In the genomic region with DNA sequence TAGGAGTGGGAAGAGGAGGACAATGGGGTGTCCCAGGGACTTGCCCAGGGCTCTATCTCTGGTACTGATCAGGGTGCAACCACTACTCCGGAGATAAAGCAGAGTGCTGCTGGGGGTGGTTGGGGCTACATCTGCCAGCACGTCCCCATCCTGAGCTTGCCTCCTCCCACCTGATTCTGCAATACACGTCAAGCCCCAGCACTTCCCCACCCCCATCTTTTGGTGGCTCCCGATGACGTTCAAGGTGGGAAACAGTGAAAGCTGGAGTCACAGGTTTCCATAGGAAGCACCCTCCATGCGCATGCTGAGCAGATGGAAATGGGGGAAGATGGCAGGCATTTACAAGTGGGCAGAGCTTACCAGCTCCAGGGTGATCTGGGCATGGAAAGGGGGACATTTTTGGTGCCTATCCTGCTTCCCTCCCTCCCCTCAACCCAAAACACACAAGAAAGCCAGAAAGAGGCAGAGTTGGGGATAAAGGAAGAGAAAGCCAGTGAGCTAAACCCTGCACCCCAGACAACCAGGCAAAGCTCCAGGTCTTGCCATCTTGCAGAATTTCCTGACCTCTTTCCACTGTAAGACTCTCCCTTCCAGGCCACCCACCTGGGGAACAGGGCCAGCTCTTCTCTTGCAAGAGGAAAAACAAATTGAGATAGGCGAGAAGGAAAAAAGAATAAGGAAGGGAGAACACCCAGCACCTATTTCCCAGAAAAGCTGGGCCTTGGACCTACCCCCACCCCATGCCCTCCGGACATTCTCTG, we compare ENCODE assay signal across 26 cellular contexts. TPM values are rescaled to one million over a fixed set of nuclear protein-coding genes. Genes with fewer than 3 reads are reported as not detected.
"Had no signal": no experiment of that assay in that cellular context is flagged by ENCODE, and none has a peak within 500 bp of the region (broad histone marks: within the 10 kb centered on the region; RNA-seq: fewer than 3 reads in every experiment).

No MANE protein-coding gene starts in this region.

- H3K4me3 ChIP-seq: left lung, lower lobe of right lung, pancreas, psoas muscle, right atrium auricular region, right lobe of liver, smooth muscle cell, tibial nerve, uterus had no signal

- H3K9me3 Mint-ChIP-seq: immature natural killer cell; neural crest cell; stimulated activated naive B cell treated with anti-CD40 and anti-IgM and Interleukin-4, amounts not matched to agents 10 μg/mL and 1 μg/mL and 100 μg/mL, for 72 hours; type B pancreatic cell had no signal

- H3K27ac Mint-ChIP-seq: immature natural killer cell; nephron; stimulated activated naive B cell treated with anti-CD40 and anti-IgM and Interleukin-4, amounts not matched to agents 10 μg/mL and 1 μg/mL and 100 μg/mL, for 72 hours; type B pancreatic cell had no signal

- H3K27me3 ChIP-seq: right atrium auricular region, right lobe of liver, uterus had no signal

- H3K4me1 Mint-ChIP-seq: stimulated activated naive B cell treated with anti-CD40 and anti-IgM and Interleukin-4, amounts not matched to agents 10 μg/mL and 1 μg/mL and 100 μg/mL, for 72 hours had no signal

- H3K4me1 ChIP-seq: left lung, pancreas, psoas muscle, right lobe of liver, uterus had no signal

- DNase-seq: hippocampal formation; immature natural killer cell; kidney; left colon; left lung; lower lobe of right lung; mammary epithelial cell; mesenchymal stem cell; naive thymus-derived CD8-positive, alpha-beta T cell; psoas muscle; right lobe of liver; stimulated activated CD4-positive, alpha-beta T cell treated with anti-CD3 and anti-CD28 coated beads, Interleukin-1b, Interleukin-23, amount 100 ng/mL, for 48 hours; stimulated activated CD4-positive, alpha-beta T cell treated with anti-CD3 and anti-CD28 coated beads, Interleukin-2, amount 100 ng/mL, for 48 hours; stimulated activated CD4-positive, alpha-beta T cell treated with anti-CD3 and anti-CD28 coated beads, Interleukin-4, amount 100 ng/mL, for 4 hours; stimulated activated CD8-positive, alpha-beta memory T cell treated with anti-CD3 and anti-CD28 coated beads, Interleukin-4, amount 100 ng/mL, for 48 hours; stimulated activated naive B cell treated with anti-CD40 and anti-IgM and Interleukin-4, amounts not matched to agents 10 μg/mL and 1 μg/mL and 100 μg/mL, for 72 hours; stimulated activated naive CD8-positive, alpha-beta T cell treated with anti-CD3 and anti-CD28 coated beads, Interleukin-15, Interleukin-2, amounts not matched to agents 100 U/mL and 50 U/mL, for 24 hours; uterus had no signal

- H3K36me3 ChIP-seq: left lung, lower lobe of right lung, pancreas, right atrium auricular region, right lobe of liver, tibial nerve, uterus had no signal

- ATAC-seq: left colon; left lung; lower lobe of right lung; naive thymus-derived CD8-positive, alpha-beta T cell; pancreas; psoas muscle; right lobe of liver; stimulated activated naive B cell treated with anti-CD40 and anti-IgM and Interleukin-4, amounts not matched to agents 10 μg/mL and 1 μg/mL and 100 μg/mL, for 72 hours; stimulated activated naive CD8-positive, alpha-beta T cell treated with anti-CD3 and anti-CD28 coated beads, Interleukin-15, Interleukin-2, amounts not matched to agents 100 U/mL and 50 U/mL, for 24 hours had no signal

- H3K27ac ChIP-seq: left lung, lower lobe of right lung, pancreas, psoas muscle, right atrium auricular region, right lobe of liver, tibial nerve, uterus had no signal

- H3K36me3 Mint-ChIP-seq: naive thymus-derived CD8-positive, alpha-beta T cell; stimulated activated naive B cell treated with anti-CD40 and anti-IgM and Interleukin-4, amounts not matched to agents 10 μg/mL and 1 μg/mL and 100 μg/mL, for 72 hours; type B pancreatic cell had no signal

- H3K4me3 Mint-ChIP-seq: immature natural killer cell; naive thymus-derived CD8-positive, alpha-beta T cell; nephron; neural crest cell; stimulated activated naive B cell treated with anti-CD40 and anti-IgM and Interleukin-4, amounts not matched to agents 10 μg/mL and 1 μg/mL and 100 μg/mL, for 72 hours; type B pancreatic cell had no signal

- H3K9me3 ChIP-seq: left lung, lower lobe of right lung, pancreas, psoas muscle, right atrium auricular region, right lobe of liver, tibial nerve, uterus had no signal

RNA-seq across cellular contexts. Expression of a gene that starts 15.8 kb away (rescaled TPM):
- total RNA-seq: naive thymus-derived CD8-positive, alpha-beta T cell had no signal
- polyA plus RNA-seq: immature natural killer cell had no signal

RNA-seq across cellular contexts. Expression of a gene that starts 56.6 kb away (rescaled TPM):
- total RNA-seq: naive thymus-derived CD8-positive, alpha-beta T cell; right lobe of liver; skeletal muscle tissue had no signal
- polyA plus RNA-seq: immature natural killer cell; naive thymus-derived CD8-positive, alpha-beta T cell had no signal
